ENCODE assay signal across 27 cellular contexts in the genomic region with DNA sequence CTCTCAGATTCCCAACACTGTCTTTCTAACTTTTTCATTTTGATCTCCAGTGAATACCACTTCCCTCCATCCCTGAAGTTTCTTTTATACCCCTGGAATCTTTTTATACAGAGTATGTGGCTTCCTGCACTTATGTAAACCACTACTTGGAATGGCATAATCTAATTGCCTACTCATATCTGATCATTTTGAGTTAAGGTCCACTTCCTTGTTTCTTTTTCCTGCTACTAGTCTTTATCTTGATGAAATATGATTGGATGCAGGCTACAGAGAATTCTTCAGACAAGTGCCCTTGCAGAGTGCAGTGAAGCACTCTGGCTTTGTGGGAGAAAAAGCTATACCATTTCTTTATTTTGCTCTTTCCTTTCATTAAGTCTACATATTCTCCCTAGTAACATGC.
DNase-seq lines count a peak whose midpoint lies in the region; ATAC-seq, FAIRE-seq and TF ChIP-seq lines count a peak whose summit lies in the region.
"Had no signal": no experiment of that assay in that cellular context is flagged by ENCODE, and none has a peak within 500 bp of the region (broad histone marks: within the 10 kb centered on the region; RNA-seq: fewer than 3 reads in every experiment).

No MANE protein-coding gene starts in this region.

- no peak overlapping the region for H3K4me3 Mint-ChIP-seq in mesothelial cell of epicardium
- H3K4me3 Mint-ChIP-seq in osteocyte (ENCODE audit: unreplicated experiment) = no peak overlapping the region
- H3K4me3 Mint-ChIP-seq: CD4-positive, CD25-positive, alpha-beta regulatory T cell had no signal

- H3K4me3 ChIP-seq in small intestine (ENCODE audit: low read depth in 1 of 2, low read length in 2 of 2) = no peak overlapping the region
- H3K4me3 ChIP-seq: BLaER1, GM12878, K562 had no signal

- no peak for ATAC-seq in HG03378 (IDR thresholded peaks at IDR 0.05; ENCODE audit: unreplicated experiment)
- ATAC-seq: GM12878, HepG2, K562, Panc1 had no signal

- FAIRE-seq in H54 (lab: Jason Lieb, UNC) (peak; percentile 6), small intestine (lab: Jason Lieb, UNC) (no peak)
- FAIRE-seq: GM12878, HepG2, K562 had no signal

- TF ChIP-seq POLR2A in H54 (IDR thresholded peaks at IDR 0.05; ENCODE audit: low read depth, low read length) = no peak

- DNase-seq in H54 (ENCODE audit: insufficient read length, low spot score) (no peak), SK-N-DZ (ENCODE audit: low spot score) (peak; percentile 80), mesothelial cell of epicardium (ENCODE audit: low spot score in 2 of 2, unreplicated experiment in 2 of 2) (no peak), small intestine (no peak), osteocyte (ENCODE audit: extremely low spot score, unreplicated experiment) (no peak), T1000 (lab: John Stamatoyannopoulos, UW) (no peak)
- DNase-seq: 8988T; CD4-positive, CD25-positive, alpha-beta regulatory T cell; EL; GDM1; Kasumi-1; NCI-H1105 treated with DMSO at 0.1 percent for 48 hours; NCI-H2029; NCI-H446; NCI-H524 treated with DMSO at 0.1 percent for 48 hours; NCI-H82; NK-92 treated with Interleukin-12 subunit alpha and Interleukin-12 subunit beta, amount 100 ng/mL, for 24 hours; SHP77; SW 1271 had no signal

- H3K27ac ChIP-seq in 22Rv1 (peak overlapping the region; percentile 35), small intestine (ENCODE audit: low read depth in 1 of 2, low read length in 1 of 2) (no peak overlapping the region)
- H3K27ac ChIP-seq: BLaER1, RWPE1 had no signal

- H3K27me3 ChIP-seq in small intestine (ENCODE audit: control insufficient read depth in 2 of 2, insufficient read depth in 2 of 2, low read length in 2 of 2) = no peaks in the 10 kb centered on the region
- H3K27me3 ChIP-seq: BLaER1 had no signal

- peak overlapping the region; percentile 38 for H3K27ac Mint-ChIP-seq in mesothelial cell of epicardium
- no peak overlapping the region for H3K27ac Mint-ChIP-seq in osteocyte (ENCODE audit: unreplicated experiment)
- H3K27ac Mint-ChIP-seq: CD4-positive, CD25-positive, alpha-beta regulatory T cell had no signal

- H3K4me1 Mint-ChIP-seq in mesothelial cell of epicardium = peaks cover 21% of the 10 kb centered on the region
- peaks cover 42% of the 10 kb centered on the region for H3K4me1 Mint-ChIP-seq in osteocyte (ENCODE audit: unreplicated experiment)
- H3K4me1 Mint-ChIP-seq: CD4-positive, CD25-positive, alpha-beta regulatory T cell had no signal

- no peaks in the 10 kb centered on the region for H3K4me1 ChIP-seq in small intestine (ENCODE audit: control insufficient read depth in 2 of 2, insufficient read depth in 1 of 2, low read depth in 1 of 2, low read length in 1 of 2)
- H3K4me1 ChIP-seq: BLaER1 had no signal

- no peaks in the 10 kb centered on the region for H3K36me3 ChIP-seq in small intestine (ENCODE audit: control insufficient read depth in 2 of 2, insufficient read depth in 2 of 2, low read length in 2 of 2)
- H3K36me3 ChIP-seq: BLaER1 had no signal

- TF ChIP-seq CTCF in 22Rv1 (IDR thresholded peaks at IDR 0.05) (no peak), mesothelial cell of epicardium (IDR thresholded peaks at IDR 0.05; ENCODE audit: unreplicated experiment) (no peak), osteocyte (IDR thresholded peaks at IDR 0.05) (no peak)

- no peaks in the 10 kb centered on the region for H3K9me3 ChIP-seq in small intestine (ENCODE audit: control insufficient read depth, low read depth)
- H3K9me3 ChIP-seq: BLaER1 had no signal

- H3K27me3 Mint-ChIP-seq in mesothelial cell of epicardium (ENCODE audit: low read depth) = no peaks in the 10 kb centered on the region
- H3K27me3 Mint-ChIP-seq in osteocyte (ENCODE audit: unreplicated experiment) = no peaks in the 10 kb centered on the region
- H3K27me3 Mint-ChIP-seq: CD4-positive, CD25-positive, alpha-beta regulatory T cell had no signal

- H3K9me3 Mint-ChIP-seq in mesothelial cell of epicardium (peaks cover 44% of the 10 kb centered on the region), osteocyte (ENCODE audit: unreplicated experiment) (peaks cover 25% of the 10 kb centered on the region)

- H3K36me3 Mint-ChIP-seq in mesothelial cell of epicardium (peaks cover 10% of the 10 kb centered on the region), osteocyte (ENCODE audit: unreplicated experiment) (peaks cover 2% of the 10 kb centered on the region)
- H3K36me3 Mint-ChIP-seq: CD4-positive, CD25-positive, alpha-beta regulatory T cell had no signal
